Comparison of ENCODE assay signal across 8 cellular contexts in the genomic region with DNA sequence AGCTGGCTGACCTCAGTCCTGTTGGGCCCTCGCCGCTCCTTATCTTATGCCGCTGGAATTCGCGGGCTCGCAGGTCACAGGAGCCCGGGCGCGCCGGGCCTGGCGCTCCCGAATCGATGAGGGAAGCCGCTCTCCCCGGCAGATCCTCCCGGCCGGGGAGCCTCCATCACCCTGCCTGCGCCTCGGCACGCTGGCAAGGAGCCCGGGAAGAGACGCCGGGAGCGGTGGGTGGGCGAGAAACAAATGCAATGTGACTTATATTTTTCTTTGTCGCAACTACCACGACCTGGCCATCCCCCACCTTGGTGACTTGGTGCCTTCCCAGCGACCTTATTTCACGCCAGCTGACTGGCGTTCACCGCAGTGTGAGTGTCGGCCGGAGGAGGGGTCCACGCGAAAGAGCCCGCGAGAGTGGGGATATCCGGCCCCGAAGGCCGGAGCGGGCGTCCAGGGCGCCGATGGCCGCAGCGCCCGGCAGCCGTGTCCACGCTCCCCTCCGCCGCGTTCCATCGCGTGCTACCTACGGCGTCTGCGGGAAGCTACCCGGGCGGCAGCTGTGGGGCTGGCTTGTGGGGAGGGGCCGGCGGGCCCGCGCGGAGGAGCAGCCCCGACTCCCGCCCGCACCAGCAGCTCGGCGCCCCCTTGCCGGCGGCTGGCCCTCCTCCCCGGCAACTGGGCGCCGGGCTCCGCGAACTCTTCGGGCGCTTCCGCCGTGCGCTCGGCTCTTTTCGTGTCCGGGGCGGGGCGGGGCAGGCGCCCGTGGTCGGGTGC. TPM values are rescaled to one million over a fixed set of nuclear protein-coding genes. Genes with fewer than 3 reads are reported as not detected.
DNase-seq lines count a peak whose midpoint lies in the region; ATAC-seq, FAIRE-seq and TF ChIP-seq lines count a peak whose summit lies in the region.

No MANE protein-coding gene starts in this region.

- peak overlapping the region; percentile 89 for H3K4me3 Mint-ChIP-seq in HFFc6
- peak overlapping the region; percentile 82 for H3K4me3 Mint-ChIP-seq in activated naive CD8-positive, alpha-beta T cell treated with anti-CD3 and anti-CD28 coated beads, Interleukin-2, amount 10 ng/mL, durations not matched to agents 7 days and 5 days

- peaks cover 51% of the 10 kb centered on the region for H3K4me1 Mint-ChIP-seq in HFFc6 (ENCODE audit: low read depth)
- peaks cover 36% of the 10 kb centered on the region for H3K4me1 Mint-ChIP-seq in activated naive CD8-positive, alpha-beta T cell treated with anti-CD3 and anti-CD28 coated beads, Interleukin-2, amount 10 ng/mL, durations not matched to agents 7 days and 5 days

- peak overlapping the region; percentile 95 for H3K27ac Mint-ChIP-seq in HFFc6
- H3K27ac Mint-ChIP-seq in activated naive CD8-positive, alpha-beta T cell treated with anti-CD3 and anti-CD28 coated beads, Interleukin-2, amount 10 ng/mL, durations not matched to agents 7 days and 5 days: peak overlapping the region; percentile 69

- H3K36me3 ChIP-seq in cardiac muscle cell (no peaks in the 10 kb centered on the region), pancreas (no peaks in the 10 kb centered on the region), tibial artery (no peaks in the 10 kb centered on the region)

- H3K4me1 ChIP-seq in cardiac muscle cell (ENCODE audit: low read depth) (peaks cover 39% of the 10 kb centered on the region), pancreas (peaks cover 0 to 15% (median 5%) of the 10 kb centered on the region in 3 donors), tibial artery (peaks cover 0 to 45% (median 20%) of the 10 kb centered on the region in 4 donors)

- peak overlapping the region; percentile 54 for H3K4me3 ChIP-seq in cardiac muscle cell
- H3K4me3 ChIP-seq in pancreas: peak overlapping the region; percentile 69 to 87 (median 78)
- H3K4me3 ChIP-seq in tibial artery: peak overlapping the region; percentile 58 to 83

- H3K36me3 Mint-ChIP-seq in HFFc6 (ENCODE audit: low read depth): peaks cover 12% of the 10 kb centered on the region
- H3K36me3 Mint-ChIP-seq in activated naive CD8-positive, alpha-beta T cell treated with anti-CD3 and anti-CD28 coated beads, Interleukin-2, amount 10 ng/mL, durations not matched to agents 7 days and 5 days: peaks cover 2% of the 10 kb centered on the region

- peak; percentile 94 for ATAC-seq in activated naive CD8-positive, alpha-beta T cell treated with anti-CD3 and anti-CD28 coated beads, Interleukin-2, amount 10 ng/mL, durations not matched to agents 7 days and 5 days (ENCODE audit: low read depth)
- ATAC-seq in pancreas: peak; percentile 83 to 94 (median 92)

- POLR2A ChIA-PET in activated naive CD8-positive, alpha-beta T cell treated with anti-CD3 and anti-CD28 coated beads, Interleukin-2, amount 10 ng/mL, durations not matched to agents 7 days and 5 days (lab: Charles Lee): interaction anchor here (1.1 to 1.3 kb wide), 2 partner anchors 42 to 44 kb away, joined by 3 to 5 read pairs; no protein-coding TSS in a partner anchor

- peak overlapping the region; percentile 100 for H3K27ac ChIP-seq in cardiac muscle cell
- H3K27ac ChIP-seq in pancreas: peak overlapping the region; percentile 87 to 97 (median 97)
- peak overlapping the region; percentile 98 to 99 for H3K27ac ChIP-seq in tibial artery

- no peaks in the 10 kb centered on the region for H3K9me3 ChIP-seq in cardiac muscle cell (ENCODE audit: low read depth)
- no peaks in the 10 kb centered on the region for H3K9me3 ChIP-seq in pancreas
- no peaks in the 10 kb centered on the region for H3K9me3 ChIP-seq in tibial artery

- TF ChIP-seq CTCF in GM10266 (IDR thresholded peaks at IDR 0.05; ENCODE audit: control insufficient read depth, insufficient read depth, low read depth, missing control alignments) (no peak), HFFc6 (IDR thresholded peaks at IDR 0.05) (no peak; the same call in 1 of the 2 replicates), cardiac muscle cell (IDR thresholded peaks at IDR 0.05; ENCODE audit: low read depth, low read length) (no peak), pancreas (IDR thresholded peaks at IDR 0.05) (no peak), tibial artery (IDR thresholded peaks at IDR 0.05) (no peak)

- DNase-seq in GM10266 (ENCODE audit: extremely low spot score) (peak; percentile 97), HFFc6 (peak; percentile 80), NAMALWA (ENCODE audit: low spot score) (peak; percentile 92), SKM-1 treated with dmso at 0.1 percent for 144 hours (lab: John Stamatoyannopoulos, UW; ENCODE audit: unreplicated experiment) (peak; percentile 88), cardiac muscle cell (ENCODE audit: low read depth in 1 of 2, low spot score in 1 of 2) (peak; percentile 87 to 97), pancreas (peak; percentile 82 to 90 (median 88)), tibial artery (peak; percentile 81 to 93)
- DNase-seq in activated naive CD8-positive, alpha-beta T cell treated with anti-CD3 and anti-CD28 coated beads, Interleukin-2, amount 10 ng/mL, durations not matched to agents 7 days and 5 days: peak; percentile 96

- intact Hi-C loops in pancreas (cut with DNase I) (no loop called here), tibial artery (cut with DNase I; ENCODE audit: low total_unique reads) (loop anchor here (1.0 kb wide), 1 partner anchor 45 kb away; no protein-coding TSS in a partner anchor)

- no peaks in the 10 kb centered on the region for H3K27me3 ChIP-seq in cardiac muscle cell
- no peaks in the 10 kb centered on the region for H3K27me3 ChIP-seq in pancreas
- H3K27me3 ChIP-seq in tibial artery: no peaks in the 10 kb centered on the region

- H3K9me3 Mint-ChIP-seq in HFFc6: no peaks in the 10 kb centered on the region
- H3K9me3 Mint-ChIP-seq in activated naive CD8-positive, alpha-beta T cell treated with anti-CD3 and anti-CD28 coated beads, Interleukin-2, amount 10 ng/mL, durations not matched to agents 7 days and 5 days: no peaks in the 10 kb centered on the region

- 0 to 1% methylated on average over 76 to 89 of the region's 89 CpGs for WGBS in pancreas, 2 donors

- FAIRE-seq in pancreas (lab: Jason Lieb, UNC): no peak

- no peaks in the 10 kb centered on the region; the same call in 1 of the 2 replicates for H3K27me3 Mint-ChIP-seq in HFFc6 (ENCODE audit: insufficient read depth)
- peaks cover 39% of the 10 kb centered on the region for H3K27me3 Mint-ChIP-seq in activated naive CD8-positive, alpha-beta T cell treated with anti-CD3 and anti-CD28 coated beads, Interleukin-2, amount 10 ng/mL, durations not matched to agents 7 days and 5 days

RNA-seq across cellular contexts. Expression of a gene that starts 0.5 kb away (rescaled TPM):
- 10 to 100 TPM; 41.9 to 50.5 (median 46.6) TPM for total RNA-seq in HFFc6 (2021; fragmentation: NEBNext Ultra II Directional; extraction: Animal tissue kit (Norgen Biotek cat#: 25700))
- 10 to 100 TPM; 13.3 to 15.0 TPM for total RNA-seq in activated naive CD8-positive, alpha-beta T cell treated with anti-CD3 and anti-CD28 coated beads, Interleukin-2, amount 10 ng/mL, durations not matched to agents 7 days and 5 days
- total RNA-seq in cardiac muscle cell (37.0 and 39.4 TPM in 2 replicates), pancreas (10 to 100 TPM in 5 of 6 donors, 1 to 10 TPM in 1; 9.9 to 22.3 (median 13.5) TPM)
- polyA plus RNA-seq in cardiac muscle cell (35.6 and 54.2 TPM in 2 replicates), pancreas (1 to 10 TPM; 3.5 to 6.6 TPM)

Comparison
In these comparisons a context has a peak if more than half of its experiments do, and no peak if none do; other contexts are left out.
1. Peak in every context shown above with its lines: DNase-seq, ATAC-seq, H3K4me3 ChIP-seq and H3K27ac ChIP-seq.